Comparison of ENCODE assay signal across 8 cellular contexts in the genomic region with DNA sequence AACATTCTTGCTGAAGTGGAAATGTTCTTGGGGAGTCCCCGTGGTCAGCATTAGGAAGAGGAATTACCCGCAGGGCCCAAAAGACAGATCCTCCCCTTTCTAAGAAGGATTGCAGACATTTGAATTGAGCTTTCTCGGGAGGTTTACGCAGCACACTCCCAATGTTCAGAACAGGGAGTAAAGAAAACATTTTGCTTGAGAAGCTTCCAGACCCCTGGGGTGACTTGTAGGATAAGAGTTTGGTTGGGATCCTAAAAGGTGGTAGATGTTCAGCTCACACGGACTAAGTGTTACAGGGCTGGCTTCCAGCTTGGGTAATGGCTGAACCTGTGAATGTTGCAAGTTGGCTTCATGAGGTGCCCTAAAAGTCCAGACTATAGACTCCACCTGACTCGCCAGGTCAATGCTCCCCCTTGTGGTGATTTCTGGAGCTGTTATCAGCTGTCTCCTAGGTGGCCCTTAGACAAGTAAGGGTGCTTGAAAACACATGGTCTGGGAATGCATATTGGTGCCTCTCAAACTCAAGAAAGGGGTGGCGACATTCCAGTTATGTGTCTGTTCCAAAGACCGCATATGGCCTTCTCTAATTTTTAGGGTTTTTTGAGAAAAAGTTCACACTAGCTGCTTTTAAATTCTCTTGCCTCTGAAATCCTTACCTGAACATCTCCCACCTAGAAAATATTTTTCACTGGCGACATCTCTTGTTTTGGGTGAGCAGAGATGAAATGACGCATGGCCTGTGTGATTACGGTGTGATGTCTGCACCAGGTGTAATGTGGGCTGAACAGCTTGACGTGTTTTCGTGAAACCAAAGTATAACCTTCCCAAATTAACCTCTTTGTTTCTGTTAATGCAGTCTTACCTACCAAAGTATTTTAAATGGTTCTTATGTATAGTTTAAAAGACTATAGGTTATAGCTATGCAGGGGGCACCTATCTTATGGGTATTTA.
DNase-seq lines count a peak whose midpoint lies in the region; ATAC-seq and TF ChIP-seq lines count a peak whose summit lies in the region.

No MANE protein-coding gene starts in this region.

- no peak for TF ChIP-seq POLR2A in heart left ventricle (IDR thresholded peaks at IDR 0.05)
- TF ChIP-seq POLR2A in gastrocnemius medialis (IDR thresholded peaks at IDR 0.05), result no peak

- TF ChIP-seq CTCF in RWPE1 (conservative IDR thresholded peaks at IDR 0.05; ENCODE audit: low read depth) (peak; percentile 79), heart left ventricle (IDR thresholded peaks at IDR 0.05) (peak; percentile 55 to 82 (median 72)), gastrocnemius medialis (IDR thresholded peaks at IDR 0.05 in 4 of 5, conservative IDR thresholded peaks at IDR 0.05 in 1 of 5) (peak; percentile 73 to 83 (median 80))

- H3K4me3 ChIP-seq in heart left ventricle, result no peak overlapping the region
- H3K4me3 ChIP-seq in gastrocnemius medialis, result no peak overlapping the region

- H3K27ac ChIP-seq in RWPE1, result no peak overlapping the region
- H3K27ac ChIP-seq in heart left ventricle, result no peak overlapping the region
- no peak overlapping the region for H3K27ac ChIP-seq in gastrocnemius medialis

- in situ Hi-C loops in gastrocnemius medialis (cut with MboI; ENCODE audit: low sequenced_read_pairs in 4 of 4), result loop anchor here in 2 of 4 donors (25.0 kb wide), 1 partner anchor 310 kb away; the partner anchor contains the start of gene LRIG1 (in 2 of the 2)

- H3K27me3 ChIP-seq in heart left ventricle, result no peaks in the 10 kb centered on the region
- no peaks in the 10 kb centered on the region for H3K27me3 ChIP-seq in gastrocnemius medialis

- ATAC-seq in GM19372 (IDR thresholded peaks at IDR 0.05; ENCODE audit: low read depth, unreplicated experiment) (peak; percentile 88), HG03457 (IDR thresholded peaks at IDR 0.05; ENCODE audit: unreplicated experiment) (peak; percentile 77), heart left ventricle (peak in 3 of 4 donors; percentile 74 to 87 (median 83)), gastrocnemius medialis (peak; percentile 88 to 94), GM18861 (IDR thresholded peaks at IDR 0.05; ENCODE audit: unreplicated experiment) (no peak)

- H3K4me1 ChIP-seq in heart left ventricle (peaks cover 0 to 2% (median 0%) of the 10 kb centered on the region in 12 donors), gastrocnemius medialis (no peaks in the 10 kb centered on the region)

- DNase-seq in COR-L47 (lab: John Stamatoyannopoulos, UW) (peak; percentile 11), RWPE1 (ENCODE audit: low spot score) (peak; percentile 30), heart left ventricle (peak in 4 of 5 donors; percentile 28 to 50 (median 36)), gastrocnemius medialis (peak; percentile 15 to 60)
- DNase-seq in activated gamma-delta T cell treated with anti-CD3 and anti-CD28 coated beads, Interleukin-2, amount 50 U/mL, for 16 hours (ENCODE audit: low read depth), result peak; percentile 45

- H3K9me3 ChIP-seq in heart left ventricle, result no peaks in the 10 kb centered on the region
- no peaks in the 10 kb centered on the region for H3K9me3 ChIP-seq in gastrocnemius medialis

- CTCF ChIA-PET in RWPE1 (lab: Yijun Ruan, JAX), result interaction anchor here (0.6 to 1.7 kb wide), 13 partner anchors 30 to 1858 kb away, joined by 3 to 9 read pairs (median 4); no protein-coding TSS in a partner anchor

- WGBS in heart left ventricle, 4 donors, result 70 to 75% (median 74%) methylated on average over 13 of the region's 13 CpGs

- POLR2A ChIA-PET in RWPE1 (lab: Yijun Ruan, JAX; ENCODE audit: low non-redundant PET), result no interaction called here

- H3K36me3 ChIP-seq in heart left ventricle (no peaks in the 10 kb centered on the region), gastrocnemius medialis (no peaks in the 10 kb centered on the region)

- intact Hi-C loops in heart left ventricle (cut with DNase I), result loop anchor here in 5 of 10 donors (2.0 to 5.0 kb wide), 5 partner anchors 544 to 570 kb away; no protein-coding TSS in a partner anchor
- intact Hi-C loops in gastrocnemius medialis (cut with DNase I; ENCODE audit: low total_unique reads), result loop anchor here (1.0 kb wide), 2 partner anchors 545 to 568 kb away; no protein-coding TSS in a partner anchor
